In genomic region chr4:185592438-185592837, GRCh38 we compare ENCODE assay signal across 1 cellular context.
TF ChIP-seq lines count a peak whose summit lies in the region.

No MANE protein-coding gene starts in this region.

TF ChIP-seq in endothelial cell of umbilical vein, 7 proteins besides CTCF, POLR2A, EP300 and RAD21:
- no peak for TF ChIP-seq FOS (IDR thresholded peaks at IDR 0.05; ENCODE audit: borderline replicate concordance, insufficient read depth, low read length)
- no peak for TF ChIP-seq JUN (IDR thresholded peaks at IDR 0.05; ENCODE audit: borderline replicate concordance, insufficient read depth, insufficient read length, low read depth)
- no peak for TF ChIP-seq EZH2 (IDR thresholded peaks at IDR 0.05; ENCODE audit: borderline replicate concordance, low read depth, low read length, severe bottlenecking)
- TF ChIP-seq GATA2 (IDR thresholded peaks at IDR 0.05; ENCODE audit: insufficient read depth, insufficient read length, low read depth, low read length) = no peak
- TF ChIP-seq MYC (IDR thresholded peaks at IDR 0.05; ENCODE audit: low read depth, low read length) = no peak
- TF ChIP-seq MAX (IDR thresholded peaks at IDR 0.05; ENCODE audit: insufficient read depth, insufficient read length) = no peak
- no peak for TF ChIP-seq POLR2AphosphoS5 (IDR thresholded peaks at IDR 0.05; ENCODE audit: insufficient read depth, low read depth, low read length)
